ENCODE assay signal across 19 cellular contexts in the genomic region with DNA sequence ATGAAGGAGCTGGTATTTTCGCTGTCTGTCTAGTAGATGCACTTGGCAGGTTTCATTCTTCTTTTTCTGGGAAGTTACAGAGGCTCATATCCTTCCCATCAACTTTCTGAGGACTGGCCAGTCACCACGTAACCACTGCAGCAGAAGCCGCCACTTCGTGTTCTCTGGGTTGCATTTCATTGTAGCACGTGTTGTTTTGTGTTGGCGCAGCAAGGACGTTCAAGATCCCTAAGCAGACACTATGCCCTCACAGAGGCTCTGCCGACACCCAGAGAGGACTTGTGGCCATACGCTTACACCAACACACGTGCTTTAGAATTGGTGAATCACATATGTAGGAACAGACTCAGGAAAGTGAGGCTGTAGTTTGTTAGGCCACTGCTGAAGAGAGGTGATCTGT. TPM values are rescaled to one million over a fixed set of nuclear protein-coding genes. Genes with fewer than 3 reads are reported as not detected.
A peak's percentile ranks its signal among the peaks of the same experiment; 100 is the strongest.
DNase-seq lines count a peak whose midpoint lies in the region; ATAC-seq and TF ChIP-seq lines count a peak whose summit lies in the region.
"Had no signal": no experiment of that assay in that cellular context is flagged by ENCODE, and none has a peak within 500 bp of the region (broad histone marks: within the 10 kb centered on the region; RNA-seq: fewer than 3 reads in every experiment).

No MANE protein-coding gene starts in this region.

- H2AK5ac ChIP-seq in IMR-90 (ENCODE audit: low read depth, low read length) = no peak overlapping the region

- no peak overlapping the region for H3K4me3 Mint-ChIP-seq in activated T-helper 17 cell treated with anti-CD3 and anti-CD28 coated beads, Interleukin-2, amount 50 U/mL, for 72 hours
- no peak overlapping the region for H3K4me3 Mint-ChIP-seq in progenitor cell of endocrine pancreas (ENCODE audit: low read depth)
- H3K4me3 Mint-ChIP-seq: CD8-positive, alpha-beta memory T cell had no signal

- dilution Hi-C loops in IMR-90 (cut with HindIII; ENCODE audit: low sequenced_read_pairs, unreplicated experiment) = no loop called here

- peaks cover 20 to 43% of the 10 kb centered on the region in 2 experiments for H3K79me1 ChIP-seq in IMR-90 (ENCODE audit: low read depth in 1 of 2, low read length in 2 of 2)

- 0 out of 2 replicates have a peak overlapping the region, but pooled peaks have one; percentile 18 for H3K14ac ChIP-seq in IMR-90 (replicated peaks; ENCODE audit: low read depth, low read length)

- WGBS in IMR-90 (ENCODE audit: extremely low coverage in 2 of 2, insufficient read length in 1 of 2), 2 experiments = 85% methylated on average over 5 of the region's 10 CpGs; no CpG with 5 or more reads in 1 of the 2 experiments
- WGBS in heart right ventricle, 2 donors = 67 to 71% methylated on average over 10 of the region's 10 CpGs

- no peak overlapping the region for H3K9ac ChIP-seq in IMR-90 (ENCODE audit: low read depth, low read length)
- H3K9ac ChIP-seq: BLaER1, KMS-11 had no signal

- no peak overlapping the region for H4K5ac ChIP-seq in IMR-90 (ENCODE audit: low read depth, low read length)

- peak overlapping the region; percentile 38 for H3K27ac Mint-ChIP-seq in activated T-helper 17 cell treated with anti-CD3 and anti-CD28 coated beads, Interleukin-2, amount 50 U/mL, for 72 hours
- H3K27ac Mint-ChIP-seq in progenitor cell of endocrine pancreas = peak overlapping the region; percentile 68

- in situ Hi-C loops in IMR-90 (cut with MboI; ENCODE audit: low sequenced_read_pairs) = no loop called here

- H3K9me3 ChIP-seq in IMR-90 (ENCODE audit: control insufficient read depth, insufficient read depth, low read length) (no peaks in the 10 kb centered on the region), heart right ventricle (no peaks in the 10 kb centered on the region)
- H3K9me3 ChIP-seq: BLaER1 had no signal

- no TSS peak for BruUV-seq in IMR-90 (replicated peaks; lab: Mats Ljungman, UMichigan)

- intact Hi-C loops in IMR-90 (cut with micrococcal nuclease) = no loop called here
- intact Hi-C loops in heart right ventricle (cut with DNase I) = loop anchor here in 3 of 10 donors (2.0 to 5.0 kb wide), 3 partner anchors 31 to 126 kb away; no protein-coding TSS in a partner anchor

- no peak overlapping the region for H2BK20ac ChIP-seq in IMR-90 (ENCODE audit: low read depth, low read length)

- no peak overlapping the region for H3K23ac ChIP-seq in IMR-90 (ENCODE audit: low read depth, low read length)

- CTCF ChIA-PET in IMR-90 (lab: Yijun Ruan, JAX) = interaction anchor here (0.7 kb wide), 1 partner anchor 376 kb away, joined by 9 read pairs; no protein-coding TSS in a partner anchor

- no peak for TF ChIP-seq POLR2A in IMR-90 (IDR thresholded peaks at IDR 0.05; ENCODE audit: low read depth, low read length)

- H2AK9ac ChIP-seq in IMR-90 (replicated peaks; ENCODE audit: low read depth, low read length, poor library complexity) = no peak overlapping the region

- H3K36me3 ChIP-seq in IMR-90 (ENCODE audit: control insufficient read depth, insufficient read depth, low read length) = peaks cover 29% of the 10 kb centered on the region
- H3K36me3 ChIP-seq in heart right ventricle = peaks cover 0 to 93% (median 27%) of the 10 kb centered on the region in 9 donors

- H3K27me3 ChIP-seq in IMR-90 (ENCODE audit: control insufficient read depth, insufficient read depth, low read length) = no peaks in the 10 kb centered on the region
- no peaks in the 10 kb centered on the region for H3K27me3 ChIP-seq in heart right ventricle
- H3K27me3 ChIP-seq: BLaER1 had no signal

- no peak overlapping the region for H3K18ac ChIP-seq in IMR-90 (ENCODE audit: low read depth, low read length)

- no peak for ATAC-seq in IMR-90 (ENCODE audit: low read depth)
- no peak for ATAC-seq in activated T-helper 17 cell treated with anti-CD3 and anti-CD28 coated beads, Interleukin-2, amount 50 U/mL, for 72 hours (replicated peaks)
- ATAC-seq in heart right ventricle = peak in 6 of 8 donors; percentile 23 to 74 (median 53)
- no peak for ATAC-seq in GM18519 (IDR thresholded peaks at IDR 0.05; ENCODE audit: low FRiP score, unreplicated experiment)
- no peak for ATAC-seq in HG03521 (IDR thresholded peaks at IDR 0.05; ENCODE audit: unreplicated experiment)

- H3K9me3 Mint-ChIP-seq in activated T-helper 17 cell treated with anti-CD3 and anti-CD28 coated beads, Interleukin-2, amount 50 U/mL, for 72 hours = no peaks in the 10 kb centered on the region
- no peaks in the 10 kb centered on the region for H3K9me3 Mint-ChIP-seq in progenitor cell of endocrine pancreas (ENCODE audit: low read depth)
- H3K9me3 Mint-ChIP-seq: CD8-positive, alpha-beta memory T cell had no signal

- no peak overlapping the region; the same call in 2 of the 3 replicates for H2BK15ac ChIP-seq in IMR-90 (ENCODE audit: low read depth, low read length)

- H3K27ac ChIP-seq in IMR-90 (ENCODE audit: insufficient read depth, low read length) = no peak overlapping the region
- H3K27ac ChIP-seq in heart right ventricle = peak overlapping the region; percentile 48 to 94 (median 67)
- H3K27ac ChIP-seq: BLaER1, KMS-11, PC-9 had no signal

- no peak overlapping the region for H3K56ac ChIP-seq in IMR-90 (ENCODE audit: extremely low read depth, insufficient read depth, low read length)

- no peaks in the 10 kb centered on the region for H3K27me3 Mint-ChIP-seq in activated T-helper 17 cell treated with anti-CD3 and anti-CD28 coated beads, Interleukin-2, amount 50 U/mL, for 72 hours
- H3K27me3 Mint-ChIP-seq in progenitor cell of endocrine pancreas = no peaks in the 10 kb centered on the region
- H3K27me3 Mint-ChIP-seq: CD8-positive, alpha-beta memory T cell had no signal

- H3K4me3 ChIP-seq in IMR-90 (ENCODE audit: insufficient read depth, low read depth, low read length) = no peak overlapping the region
- no peak overlapping the region for H3K4me3 ChIP-seq in heart right ventricle
- H3K4me3 ChIP-seq: BLaER1, PC-9 had no signal

- H2BK120ac ChIP-seq in IMR-90 (ENCODE audit: low read depth, low read length) = no peak overlapping the region; the same call in 1 of the 2 replicates

- H3K4me1 ChIP-seq in IMR-90 (ENCODE audit: control insufficient read depth, insufficient read depth, low read length) = peaks cover 11% of the 10 kb centered on the region
- H3K4me1 ChIP-seq in heart right ventricle = peaks cover 15 to 59% (median 49%) of the 10 kb centered on the region in 9 donors

- TF ChIP-seq CTCF in IMR-90 (conservative IDR thresholded peaks at IDR 0.05; ENCODE audit: low read depth, low read length) = no peak
- no peak for TF ChIP-seq CTCF in heart right ventricle (IDR thresholded peaks at IDR 0.05)
- TF ChIP-seq CTCF in progenitor cell of endocrine pancreas (IDR thresholded peaks at IDR 0.05; ENCODE audit: unreplicated experiment) = no peak

- H3K36me3 Mint-ChIP-seq in activated T-helper 17 cell treated with anti-CD3 and anti-CD28 coated beads, Interleukin-2, amount 50 U/mL, for 72 hours (ENCODE audit: low read depth) = peaks cover 100% of the 10 kb centered on the region
- H3K36me3 Mint-ChIP-seq in progenitor cell of endocrine pancreas (ENCODE audit: insufficient read depth) = peaks cover 14% of the 10 kb centered on the region

- POLR2A ChIA-PET in IMR-90 (lab: Charles Lee; ENCODE audit: unreplicated experiment) = no interaction called here

- TF ChIP-seq RAD21 in IMR-90 (IDR thresholded peaks at IDR 0.05; ENCODE audit: low read length) = no peak

- no peak overlapping the region for H4K91ac ChIP-seq in IMR-90 (ENCODE audit: insufficient read depth, low read depth, low read length)

- no peak overlapping the region for H3K4me2 ChIP-seq in IMR-90 (ENCODE audit: low read depth, low read length)
- H3K4me2 ChIP-seq: BLaER1, KMS-11, PC-9 had no signal

- H3K9me1 ChIP-seq in IMR-90 (ENCODE audit: insufficient read depth, low read length) = peaks cover 18% of the 10 kb centered on the region

- H4K20me1 ChIP-seq in IMR-90 (ENCODE audit: insufficient read depth, low read length) = no peaks in the 10 kb centered on the region; the same call in 1 of the 2 replicates

- no peak overlapping the region; a peak in 1 of 4 replicates for H4K8ac ChIP-seq in IMR-90 (ENCODE audit: low read depth in 2 of 2, low read length in 2 of 2)

- H3K4me1 Mint-ChIP-seq in activated T-helper 17 cell treated with anti-CD3 and anti-CD28 coated beads, Interleukin-2, amount 50 U/mL, for 72 hours = peaks cover 10% of the 10 kb centered on the region
- peaks cover 2% of the 10 kb centered on the region for H3K4me1 Mint-ChIP-seq in progenitor cell of endocrine pancreas (ENCODE audit: low read depth)
- H3K4me1 Mint-ChIP-seq: CD8-positive, alpha-beta memory T cell had no signal

- H2AFZ ChIP-seq in IMR-90 (replicated peaks; ENCODE audit: low read length, poor library complexity) = no peak overlapping the region
- H2AFZ ChIP-seq: PC-9 had no signal

- DNase-seq in IMR-90 (no peak), heart right ventricle (no peak), progenitor cell of endocrine pancreas (ENCODE audit: low spot score, unreplicated experiment) (no peak), GDM1 (lab: John Stamatoyannopoulos, UW) (no peak)
- DNase-seq: CD8-positive, alpha-beta memory T cell; DND-41; GF-D8; GOT3; NCI-H1105; NCI-H187; NCI-H446; NCI-H748 treated with DMSO at 0.1 percent for 48 hours; PC-9 had no signal

- no peak overlapping the region for H2BK5ac ChIP-seq in IMR-90 (ENCODE audit: low read depth, low read length, poor library complexity, severe bottlenecking)

- H3K4ac ChIP-seq in IMR-90 (ENCODE audit: low read depth, low read length) = no peak overlapping the region; the same call in 1 of the 2 replicates

TF ChIP-seq in IMR-90, 13 proteins besides CTCF, POLR2A, EP300 and RAD21 (continues in another document):
- TF ChIP-seq NFE2L2 (IDR thresholded peaks at IDR 0.05; ENCODE audit: low read depth, low read length) (no peak), MXI1 (IDR thresholded peaks at IDR 0.05; ENCODE audit: borderline replicate concordance, low read depth, low read length) (no peak), SMC3 (IDR thresholded peaks at IDR 0.05; ENCODE audit: low read depth, low read length) (no peak)

RNA-seq across cellular contexts. Expression of a gene that starts 42.2 kb away (rescaled TPM):
- total RNA-seq in IMR-90 (2012; rRNA removed) (not detected in 2 replicates), heart right ventricle (under 1 TPM in 4 of 10 donors, not detected in 6; 0.37 to 0.57 (median 0.42) TPM), progenitor cell of endocrine pancreas (0.43 and 0.44 TPM in 2 replicates)
- polyA plus RNA-seq in IMR-90 (2012; rRNA removed) (0.29 and 0.46 TPM in 2 replicates), heart right ventricle (1 to 10 TPM in 1 of 2 donors, under 1 TPM in 1; 0.22 to 1.1 TPM)
- 0.21 and 0.24 TPM in 2 replicates for polyA plus RNA-seq in IMR-90 (2012; cell fraction: cytosol; rRNA removed)
- 0.18 and 1.1 TPM in 2 replicates for polyA plus RNA-seq in IMR-90 (2012; cell fraction: nucleus; rRNA removed; ENCODE audit: low replicate concordance)
- 1 to 10 TPM; 1.7 to 2.2 TPM for total RNA-seq in activated T-helper 17 cell treated with anti-CD3 and anti-CD28 coated beads, Interleukin-2, amount 50 U/mL, for 72 hours
- total RNA-seq: CD8-positive, alpha-beta memory T cell; MCF 10A; PC-9 had no signal
- polyA plus RNA-seq: CD8-positive, alpha-beta memory T cell had no signal

Comparison
In these comparisons a context has a peak if more than half of its experiments do, and no peak if none do; other contexts are left out.
1. ATAC-seq: peak in heart right ventricle (6 of 8); none in IMR-90 (single experiment), activated T-helper 17 cell treated with anti-CD3 and anti-CD28 coated beads, Interleukin-2, amount 50 U/mL, for 72 hours (single experiment), GM18519 (single experiment) and HG03521 (single experiment).